Comparison of ENCODE assay signal across 8 cellular contexts in genomic region chr12:1590083-1590979, GRCh38. TPM values are rescaled to one million over a fixed set of nuclear protein-coding genes. Genes with fewer than 3 reads are reported as not detected.
DNase-seq lines count a peak whose midpoint lies in the region; ATAC-seq and TF ChIP-seq lines count a peak whose summit lies in the region.

No MANE protein-coding gene starts in this region.

- intact Hi-C loops in activated CD4-positive, alpha-beta memory T cell treated with anti-CD3 and anti-CD28 coated beads for 36 hours (cut with micrococcal nuclease) = loop anchor here (5.0 to 10.0 kb wide), 5 partner anchors 58 to 1026 kb away; partner anchors contain the start of genes ERC1 and WNK1
- intact Hi-C loops in CD14-positive monocyte (cut with micrococcal nuclease) = no loop called here

- peak; percentile 37 for DNase-seq in G401 (ENCODE audit: low spot score)
- DNase-seq in activated CD4-positive, alpha-beta memory T cell treated with anti-CD3 and anti-CD28 coated beads for 36 hours = no peak
- DNase-seq in glutamatergic neuron = peak; percentile 58
- DNase-seq in pons (ENCODE audit: low spot score) = peak; percentile 96
- DNase-seq in activated effector memory CD4-positive, alpha-beta T cell treated with anti-CD3 and anti-CD28 coated beads, Interleukin-2, amount 50 U/mL, for 16 hours = no peak
- DNase-seq in CD14-positive monocyte (ENCODE audit: low spot score) = no peak
- no peak for DNase-seq in RWPE1 (ENCODE audit: low spot score)

- peaks cover 46% of the 10 kb centered on the region for H3K4me1 Mint-ChIP-seq in activated CD4-positive, alpha-beta memory T cell treated with anti-CD3 and anti-CD28 coated beads for 36 hours (ENCODE audit: low read depth)
- H3K4me1 Mint-ChIP-seq in glutamatergic neuron (ENCODE audit: low read depth, unreplicated experiment) = peaks cover 36% of the 10 kb centered on the region
- H3K4me1 Mint-ChIP-seq in CD14-positive monocyte = peaks cover 47% of the 10 kb centered on the region

- H3K27ac Mint-ChIP-seq in activated CD4-positive, alpha-beta memory T cell treated with anti-CD3 and anti-CD28 coated beads for 36 hours = peak overlapping the region; percentile 52
- H3K27ac Mint-ChIP-seq in glutamatergic neuron (ENCODE audit: unreplicated experiment) (peak overlapping the region; percentile 92), CD14-positive monocyte (peak overlapping the region in 1 of 7 donors; percentile 43)

- in situ Hi-C loops in G401 (cut with HindIII; ENCODE audit: low sequenced_read_pairs) = no loop called here

- TF ChIP-seq CTCF in glutamatergic neuron (IDR thresholded peaks at IDR 0.05; ENCODE audit: partially characterized antibody, unreplicated experiment) = no peak
- no peak for TF ChIP-seq CTCF in CD14-positive monocyte (IDR thresholded peaks at IDR 0.05)
- TF ChIP-seq CTCF in RWPE1 (conservative IDR thresholded peaks at IDR 0.05; ENCODE audit: low read depth) = no peak

- H3K9me3 Mint-ChIP-seq in activated CD4-positive, alpha-beta memory T cell treated with anti-CD3 and anti-CD28 coated beads for 36 hours = no peaks in the 10 kb centered on the region
- peaks cover 24% of the 10 kb centered on the region for H3K9me3 Mint-ChIP-seq in glutamatergic neuron (ENCODE audit: unreplicated experiment)
- no peaks in the 10 kb centered on the region for H3K9me3 Mint-ChIP-seq in CD14-positive monocyte

- H3K27me3 Mint-ChIP-seq in activated CD4-positive, alpha-beta memory T cell treated with anti-CD3 and anti-CD28 coated beads for 36 hours = no peaks in the 10 kb centered on the region
- H3K27me3 Mint-ChIP-seq in glutamatergic neuron (ENCODE audit: unreplicated experiment) (peaks cover 22% of the 10 kb centered on the region), CD14-positive monocyte (ENCODE audit: low read depth in 3 of 3) (peaks cover 0 to 4% (median 0%) of the 10 kb centered on the region in 3 donors)

- H3K27ac ChIP-seq in RWPE1 = no peak overlapping the region

- peaks cover 17% of the 10 kb centered on the region for H3K36me3 Mint-ChIP-seq in activated CD4-positive, alpha-beta memory T cell treated with anti-CD3 and anti-CD28 coated beads for 36 hours
- H3K36me3 Mint-ChIP-seq in glutamatergic neuron (ENCODE audit: unreplicated experiment) (peaks cover 8% of the 10 kb centered on the region), CD14-positive monocyte (peaks cover 19 to 23% of the 10 kb centered on the region in 2 donors)

- no peak for ATAC-seq in GM21723 (IDR thresholded peaks at IDR 0.05; ENCODE audit: unreplicated experiment)

- POLR2A ChIA-PET in activated CD4-positive, alpha-beta memory T cell treated with anti-CD3 and anti-CD28 coated beads for 36 hours (lab: Charles Lee) = interaction anchor here (0.6 kb wide), 2 partner anchors 27 to 462 kb away, joined by 3 to 4 read pairs; no protein-coding TSS in a partner anchor
- POLR2A ChIA-PET in RWPE1 (lab: Yijun Ruan, JAX; ENCODE audit: low non-redundant PET) = no interaction called here

- H3K4me3 Mint-ChIP-seq in activated CD4-positive, alpha-beta memory T cell treated with anti-CD3 and anti-CD28 coated beads for 36 hours = peak overlapping the region; percentile 68
- peak overlapping the region; percentile 94 for H3K4me3 Mint-ChIP-seq in glutamatergic neuron (ENCODE audit: unreplicated experiment)
- H3K4me3 Mint-ChIP-seq in CD14-positive monocyte = peak overlapping the region in 1 of 2 donors; percentile 14

- CTCF ChIA-PET in activated CD4-positive, alpha-beta memory T cell treated with anti-CD3 and anti-CD28 coated beads for 36 hours (lab: Charles Lee) = interaction anchor here (1.1 to 6.9 kb wide), 3 partner anchors 10 to 473 kb away, joined by 3 to 80 read pairs (median 4); no protein-coding TSS in a partner anchor
- CTCF ChIA-PET in RWPE1 (lab: Yijun Ruan, JAX) = interaction anchor here (0.6 to 1.6 kb wide), 2 partner anchors 472 to 1927 kb away, joined by 3 to 4 read pairs; no protein-coding TSS in a partner anchor

RNA-seq across cellular contexts. Expression of gene FBXL14, which starts 4.0 kb away (rescaled TPM):
- total RNA-seq in G401 (2014; rRNA removed; shearing (Covaris generic)) = 21.5 and 22.3 TPM in 2 replicates
- total RNA-seq in activated CD4-positive, alpha-beta memory T cell treated with anti-CD3 and anti-CD28 coated beads for 36 hours = 10 to 100 TPM; 13.5 to 14.4 TPM
- 28.8 TPM for total RNA-seq in glutamatergic neuron (ENCODE audit: unreplicated experiment)
- 1 to 10 TPM; 6.2 to 7.2 TPM for polyA plus RNA-seq in CD14-positive monocyte

RNA-seq across cellular contexts. Expression of gene WNT5B, which starts 38.7 kb away (rescaled TPM):
- 8.0 and 13.5 TPM in 2 replicates for total RNA-seq in G401 (2014; rRNA removed; shearing (Covaris generic))
- total RNA-seq in activated CD4-positive, alpha-beta memory T cell treated with anti-CD3 and anti-CD28 coated beads for 36 hours = not detected
- total RNA-seq in glutamatergic neuron (ENCODE audit: unreplicated experiment) = 16.3 TPM
- 1 to 10 TPM; 2.7 to 4.1 TPM for polyA plus RNA-seq in CD14-positive monocyte

Comparison
In these comparisons a context has a peak if more than half of its experiments do, and no peak if none do; other contexts are left out.
1. DNase-seq: peak in G401 (single experiment), glutamatergic neuron (single experiment) and pons (single experiment); none in activated CD4-positive, alpha-beta memory T cell treated with anti-CD3 and anti-CD28 coated beads for 36 hours (single experiment), activated effector memory CD4-positive, alpha-beta T cell treated with anti-CD3 and anti-CD28 coated beads, Interleukin-2, amount 50 U/mL, for 16 hours (single experiment), CD14-positive monocyte (single experiment) and RWPE1 (single experiment).